ENCODE assay signal across 1 cellular context in the genomic region with DNA sequence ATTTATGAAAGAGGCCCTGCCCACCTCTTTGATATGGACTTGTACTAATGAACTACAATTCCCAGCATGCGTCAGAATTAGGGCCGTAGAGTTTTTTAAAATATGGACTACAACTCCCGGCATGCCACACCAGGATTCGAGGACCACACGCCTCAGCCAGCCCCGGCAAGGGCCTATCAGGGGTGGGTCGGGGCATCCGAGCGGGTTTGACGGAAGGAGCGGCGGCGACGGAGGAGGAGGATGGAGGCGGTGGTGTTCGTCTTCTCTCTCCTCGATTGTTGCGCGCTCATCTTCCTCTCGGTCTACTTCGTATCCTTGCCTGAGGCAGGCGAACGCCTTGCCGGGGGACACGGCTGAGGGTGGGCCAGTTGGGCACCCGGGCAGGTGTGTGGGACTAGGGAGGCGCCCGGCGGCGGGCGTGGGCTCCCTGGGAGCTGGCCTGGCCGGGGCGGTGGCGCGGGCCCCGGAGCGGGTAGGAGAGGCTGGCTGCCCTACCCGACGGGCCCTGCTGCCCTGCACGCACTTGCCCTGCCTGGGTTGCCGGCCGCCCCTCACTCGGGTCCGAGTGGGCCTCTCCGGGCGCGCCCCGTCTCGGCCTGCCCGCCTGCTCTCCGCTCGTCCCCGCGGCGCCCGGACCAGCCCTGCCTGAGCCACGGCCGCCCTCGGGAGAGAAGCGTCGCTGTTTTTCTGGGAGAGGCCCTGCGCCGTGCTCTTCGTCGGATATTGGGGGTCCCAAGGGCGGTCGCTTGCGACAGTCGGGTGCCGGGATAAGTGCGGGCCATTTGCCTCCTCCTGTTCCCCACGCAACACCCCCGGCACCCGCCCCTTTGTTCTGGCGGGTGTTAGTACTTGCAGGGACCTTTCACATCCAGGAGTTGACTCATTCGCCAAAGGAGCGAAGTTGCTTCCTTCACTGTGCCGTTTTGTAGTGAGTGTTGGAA.
TF ChIP-seq lines count a peak whose summit lies in the region.

A gene (plus strand): TSS at position 195 of the 941 bp plus-strand sequence. CDS start 46 bp downstream, at position 241.

TF ChIP-seq in HepG2, 621 proteins besides CTCF, POLR2A, EP300 and RAD21 (continued from another document and continues in another):
- TF ChIP-seq, protein P1, sequence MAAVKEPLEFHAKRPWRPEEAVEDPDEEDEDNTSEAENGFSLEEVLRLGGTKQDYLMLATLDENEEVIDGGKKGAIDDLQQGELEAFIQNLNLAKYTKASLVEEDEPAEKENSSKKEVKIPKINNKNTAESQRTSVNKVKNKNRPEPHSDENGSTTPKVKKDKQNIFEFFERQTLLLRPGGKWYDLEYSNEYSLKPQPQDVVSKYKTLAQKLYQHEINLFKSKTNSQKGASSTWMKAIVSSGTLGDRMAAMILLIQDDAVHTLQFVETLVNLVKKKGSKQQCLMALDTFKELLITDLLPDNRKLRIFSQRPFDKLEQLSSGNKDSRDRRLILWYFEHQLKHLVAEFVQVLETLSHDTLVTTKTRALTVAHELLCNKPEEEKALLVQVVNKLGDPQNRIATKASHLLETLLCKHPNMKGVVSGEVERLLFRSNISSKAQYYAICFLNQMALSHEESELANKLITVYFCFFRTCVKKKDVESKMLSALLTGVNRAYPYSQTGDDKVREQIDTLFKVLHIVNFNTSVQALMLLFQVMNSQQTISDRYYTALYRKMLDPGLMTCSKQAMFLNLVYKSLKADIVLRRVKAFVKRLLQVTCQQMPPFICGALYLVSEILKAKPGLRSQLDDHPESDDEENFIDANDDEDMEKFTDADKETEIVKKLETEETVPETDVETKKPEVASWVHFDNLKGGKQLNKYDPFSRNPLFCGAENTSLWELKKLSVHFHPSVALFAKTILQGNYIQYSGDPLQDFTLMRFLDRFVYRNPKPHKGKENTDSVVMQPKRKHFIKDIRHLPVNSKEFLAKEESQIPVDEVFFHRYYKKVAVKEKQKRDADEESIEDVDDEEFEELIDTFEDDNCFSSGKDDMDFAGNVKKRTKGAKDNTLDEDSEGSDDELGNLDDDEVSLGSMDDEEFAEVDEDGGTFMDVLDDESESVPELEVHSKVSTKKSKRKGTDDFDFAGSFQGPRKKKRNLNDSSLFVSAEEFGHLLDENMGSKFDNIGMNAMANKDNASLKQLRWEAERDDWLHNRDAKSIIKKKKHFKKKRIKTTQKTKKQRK (IDR thresholded peaks at IDR 0.05; ENCODE audit: low read length) = no peak
- TF ChIP-seq, protein P2, sequence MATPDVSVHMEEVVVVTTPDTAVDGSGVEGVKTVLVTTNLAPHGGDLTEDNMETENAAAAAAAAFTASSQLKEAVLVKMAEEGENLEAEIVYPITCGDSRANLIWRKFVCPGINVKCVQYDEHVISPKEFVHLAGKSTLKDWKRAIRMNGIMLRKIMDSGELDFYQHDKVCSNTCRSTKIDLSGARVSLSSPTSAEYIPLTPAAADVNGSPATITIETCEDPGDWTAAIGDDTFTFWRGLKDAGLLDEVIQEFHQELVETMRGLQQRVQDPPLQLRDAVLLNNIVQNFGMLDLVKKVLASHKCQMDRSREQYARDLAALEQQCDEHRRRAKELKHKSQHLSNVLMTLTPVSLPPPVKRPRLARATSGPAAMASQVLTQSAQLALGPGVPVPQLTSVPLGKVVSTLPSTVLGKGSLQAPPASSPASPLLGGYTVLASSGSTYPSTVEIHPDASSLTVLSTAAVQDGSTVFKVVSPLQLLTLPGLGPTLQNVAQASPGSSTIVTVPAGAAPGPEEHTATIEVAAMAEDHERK (CRISPR knock-in tag; IDR thresholded peaks at IDR 0.05; ENCODE audit: low read depth) = peak; percentile 45; the same call in 1 of the 2 replicates
- TF ChIP-seq REPIN1 (CRISPR knock-in tag; IDR thresholded peaks at IDR 0.05; ENCODE audit: borderline replicate concordance, low read depth) (no peak), MAZ (IDR thresholded peaks at IDR 0.05; ENCODE audit: borderline replicate concordance, low read depth, low read length) (0 out of 2 replicates have a peak, but pooled peaks have one; percentile 13), MAZ (CRISPR knock-in tag; IDR thresholded peaks at IDR 0.05; ENCODE audit: low read depth) (peak; percentile 53), TOE1 (CRISPR knock-in tag; IDR thresholded peaks at IDR 0.05) (no peak), KDM1A (CRISPR knock-in tag; IDR thresholded peaks at IDR 0.05) (no peak), NBN (conservative IDR thresholded peaks at IDR 0.05) (no peak), HMGA1 (CRISPR knock-in tag; conservative IDR thresholded peaks at IDR 0.05) (no peak), ZNF264 (CRISPR knock-in tag; IDR thresholded peaks at IDR 0.05) (no peak), ZNF333 (CRISPR knock-in tag; IDR thresholded peaks at IDR 0.05; ENCODE audit: borderline replicate concordance) (peak; percentile 25; the same call in 1 of the 2 replicates), TBL1XR1 (IDR thresholded peaks at IDR 0.05; ENCODE audit: borderline replicate concordance, low read length, partially characterized antibody) (no peak), ONECUT2 (CRISPR knock-in tag; IDR thresholded peaks at IDR 0.05) (no peak), WIZ (CRISPR knock-in tag; IDR thresholded peaks at IDR 0.05) (no peak), BORCS8-MEF2B (CRISPR knock-in tag; IDR thresholded peaks at IDR 0.05) (no peak), FOXC1 (CRISPR knock-in tag; IDR thresholded peaks at IDR 0.05; ENCODE audit: borderline replicate concordance) (peak; percentile 75), ZNF17 (CRISPR knock-in tag; IDR thresholded peaks at IDR 0.05) (no peak), SMYD3 (CRISPR knock-in tag; IDR thresholded peaks at IDR 0.05) (no peak), ZNF546 (CRISPR knock-in tag; conservative IDR thresholded peaks at IDR 0.05) (no peak; the same call in 1 of the 2 replicates), ZNF101 (CRISPR knock-in tag; IDR thresholded peaks at IDR 0.05; ENCODE audit: borderline replicate concordance, low read depth) (no peak), ZNF670 (CRISPR knock-in tag; IDR thresholded peaks at IDR 0.05; ENCODE audit: borderline replicate concordance) (no peak), ZSCAN25 (CRISPR knock-in tag; IDR thresholded peaks at IDR 0.05) (peak; percentile 66; the same call in 1 of the 2 replicates), GABPB1 (CRISPR knock-in tag; IDR thresholded peaks at IDR 0.05) (peak; percentile 85)
- TF ChIP-seq, protein P3, sequence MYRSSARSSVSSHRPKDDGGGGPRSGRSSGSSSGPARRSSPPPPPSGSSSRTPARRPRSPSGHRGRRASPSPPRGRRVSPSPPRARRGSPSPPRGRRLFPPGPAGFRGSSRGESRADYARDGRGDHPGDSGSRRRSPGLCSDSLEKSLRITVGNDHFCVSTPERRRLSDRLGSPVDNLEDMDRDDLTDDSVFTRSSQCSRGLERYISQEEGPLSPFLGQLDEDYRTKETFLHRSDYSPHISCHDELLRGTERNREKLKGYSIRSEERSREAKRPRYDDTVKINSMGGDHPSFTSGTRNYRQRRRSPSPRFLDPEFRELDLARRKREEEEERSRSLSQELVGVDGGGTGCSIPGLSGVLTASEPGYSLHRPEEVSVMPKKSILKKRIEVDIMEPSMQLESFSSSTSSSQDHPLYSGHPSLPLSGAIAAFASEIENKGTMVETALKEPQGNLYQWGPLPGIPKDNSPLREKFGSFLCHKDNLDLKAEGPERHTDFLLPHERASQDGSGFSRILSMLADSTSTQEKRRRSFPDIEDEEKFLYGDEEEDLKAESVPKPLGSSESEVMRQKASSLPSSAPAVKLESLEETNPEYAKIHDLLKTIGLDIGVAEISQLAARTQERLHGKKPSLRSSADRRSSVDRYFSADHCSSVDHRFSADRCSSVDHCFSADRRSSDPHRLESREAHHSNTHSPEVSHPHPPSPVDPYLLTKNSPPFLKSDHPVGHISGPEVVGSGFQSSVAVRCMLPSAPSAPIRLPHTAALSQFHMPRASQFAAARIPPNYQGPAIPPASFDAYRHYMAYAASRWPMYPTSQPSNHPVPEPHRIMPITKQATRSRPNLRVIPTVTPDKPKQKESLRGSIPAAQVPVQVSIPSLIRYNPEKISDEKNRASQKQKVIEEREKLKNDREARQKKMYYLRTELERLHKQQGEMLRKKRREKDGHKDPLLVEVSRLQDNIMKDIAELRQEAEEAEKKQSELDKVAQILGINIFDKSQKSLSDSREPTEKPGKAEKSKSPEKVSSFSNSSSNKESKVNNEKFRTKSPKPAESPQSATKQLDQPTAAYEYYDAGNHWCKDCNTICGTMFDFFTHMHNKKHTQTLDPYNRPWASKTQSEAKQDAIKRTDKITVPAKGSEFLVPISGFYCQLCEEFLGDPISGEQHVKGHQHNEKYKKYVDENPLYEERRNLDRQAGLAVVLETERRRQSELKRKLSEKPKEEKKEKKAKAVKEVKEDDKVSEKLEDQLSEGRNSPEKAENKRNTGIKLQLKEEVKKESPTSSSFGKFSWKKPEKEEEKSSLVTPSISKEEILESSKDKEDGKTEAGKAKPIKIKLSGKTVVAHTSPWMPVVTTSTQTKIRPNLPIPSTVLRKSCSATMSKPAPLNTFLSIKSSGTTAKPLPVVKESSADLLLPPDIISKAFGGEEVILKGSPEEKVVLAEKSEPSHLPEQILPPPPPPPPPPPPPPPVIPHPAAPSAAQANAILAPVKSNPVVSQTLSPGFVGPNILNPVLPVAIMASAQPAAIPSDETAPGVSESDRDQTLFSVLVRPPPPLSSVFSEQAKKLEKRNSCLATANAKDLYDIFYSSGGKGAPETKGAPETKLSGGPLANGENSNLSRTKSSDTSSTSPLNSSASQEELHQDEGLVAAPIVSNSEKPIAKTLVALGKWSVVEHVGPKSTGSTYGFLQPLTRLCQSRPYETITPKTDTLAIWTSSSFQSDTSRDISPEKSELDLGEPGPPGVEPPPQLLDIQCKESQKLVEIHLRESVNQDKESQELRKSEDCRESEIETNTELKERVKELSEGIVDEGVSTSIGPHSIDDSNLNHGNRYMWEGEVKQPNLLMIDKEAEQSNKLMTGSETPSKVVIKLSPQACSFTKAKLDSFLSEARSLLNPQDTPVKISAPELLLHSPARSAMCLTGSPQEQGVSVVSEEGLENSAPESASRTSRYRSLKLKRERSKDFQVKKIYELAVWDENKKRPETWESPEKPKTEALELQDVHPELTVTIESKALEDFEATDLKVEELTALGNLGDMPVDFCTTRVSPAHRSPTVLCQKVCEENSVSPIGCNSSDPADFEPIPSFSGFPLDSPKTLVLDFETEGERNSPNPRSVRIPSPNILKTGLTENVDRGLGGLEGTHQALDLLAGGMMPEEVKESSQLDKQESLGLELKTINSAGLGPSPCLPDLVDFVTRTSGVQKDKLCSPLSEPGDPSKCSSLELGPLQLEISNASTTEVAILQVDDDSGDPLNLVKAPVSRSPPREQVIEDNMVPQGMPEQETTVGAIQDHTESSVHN (CRISPR knock-in tag; IDR thresholded peaks at IDR 0.05) = 0 out of 2 replicates have a peak, but pooled peaks have one; percentile 25
- TF ChIP-seq, protein P4, sequence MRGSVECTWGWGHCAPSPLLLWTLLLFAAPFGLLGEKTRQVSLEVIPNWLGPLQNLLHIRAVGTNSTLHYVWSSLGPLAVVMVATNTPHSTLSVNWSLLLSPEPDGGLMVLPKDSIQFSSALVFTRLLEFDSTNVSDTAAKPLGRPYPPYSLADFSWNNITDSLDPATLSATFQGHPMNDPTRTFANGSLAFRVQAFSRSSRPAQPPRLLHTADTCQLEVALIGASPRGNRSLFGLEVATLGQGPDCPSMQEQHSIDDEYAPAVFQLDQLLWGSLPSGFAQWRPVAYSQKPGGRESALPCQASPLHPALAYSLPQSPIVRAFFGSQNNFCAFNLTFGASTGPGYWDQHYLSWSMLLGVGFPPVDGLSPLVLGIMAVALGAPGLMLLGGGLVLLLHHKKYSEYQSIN (CRISPR knock-in tag; IDR thresholded peaks at IDR 0.05; ENCODE audit: borderline replicate concordance) = no peak
- TF ChIP-seq, protein P5, sequence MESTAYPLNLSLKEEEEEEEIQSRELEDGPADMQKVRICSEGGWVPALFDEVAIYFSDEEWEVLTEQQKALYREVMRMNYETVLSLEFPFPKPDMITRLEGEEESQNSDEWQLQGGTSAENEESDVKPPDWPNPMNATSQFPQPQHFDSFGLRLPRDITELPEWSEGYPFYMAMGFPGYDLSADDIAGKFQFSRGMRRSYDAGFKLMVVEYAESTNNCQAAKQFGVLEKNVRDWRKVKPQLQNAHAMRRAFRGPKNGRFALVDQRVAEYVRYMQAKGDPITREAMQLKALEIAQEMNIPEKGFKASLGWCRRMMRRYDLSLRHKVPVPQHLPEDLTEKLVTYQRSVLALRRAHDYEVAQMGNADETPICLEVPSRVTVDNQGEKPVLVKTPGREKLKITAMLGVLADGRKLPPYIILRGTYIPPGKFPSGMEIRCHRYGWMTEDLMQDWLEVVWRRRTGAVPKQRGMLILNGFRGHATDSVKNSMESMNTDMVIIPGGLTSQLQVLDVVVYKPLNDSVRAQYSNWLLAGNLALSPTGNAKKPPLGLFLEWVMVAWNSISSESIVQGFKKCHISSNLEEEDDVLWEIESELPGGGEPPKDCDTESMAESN (CRISPR knock-in tag; conservative IDR thresholded peaks at IDR 0.05) = no peak; the same call in 1 of the 2 replicates
- TF ChIP-seq, protein P6, sequence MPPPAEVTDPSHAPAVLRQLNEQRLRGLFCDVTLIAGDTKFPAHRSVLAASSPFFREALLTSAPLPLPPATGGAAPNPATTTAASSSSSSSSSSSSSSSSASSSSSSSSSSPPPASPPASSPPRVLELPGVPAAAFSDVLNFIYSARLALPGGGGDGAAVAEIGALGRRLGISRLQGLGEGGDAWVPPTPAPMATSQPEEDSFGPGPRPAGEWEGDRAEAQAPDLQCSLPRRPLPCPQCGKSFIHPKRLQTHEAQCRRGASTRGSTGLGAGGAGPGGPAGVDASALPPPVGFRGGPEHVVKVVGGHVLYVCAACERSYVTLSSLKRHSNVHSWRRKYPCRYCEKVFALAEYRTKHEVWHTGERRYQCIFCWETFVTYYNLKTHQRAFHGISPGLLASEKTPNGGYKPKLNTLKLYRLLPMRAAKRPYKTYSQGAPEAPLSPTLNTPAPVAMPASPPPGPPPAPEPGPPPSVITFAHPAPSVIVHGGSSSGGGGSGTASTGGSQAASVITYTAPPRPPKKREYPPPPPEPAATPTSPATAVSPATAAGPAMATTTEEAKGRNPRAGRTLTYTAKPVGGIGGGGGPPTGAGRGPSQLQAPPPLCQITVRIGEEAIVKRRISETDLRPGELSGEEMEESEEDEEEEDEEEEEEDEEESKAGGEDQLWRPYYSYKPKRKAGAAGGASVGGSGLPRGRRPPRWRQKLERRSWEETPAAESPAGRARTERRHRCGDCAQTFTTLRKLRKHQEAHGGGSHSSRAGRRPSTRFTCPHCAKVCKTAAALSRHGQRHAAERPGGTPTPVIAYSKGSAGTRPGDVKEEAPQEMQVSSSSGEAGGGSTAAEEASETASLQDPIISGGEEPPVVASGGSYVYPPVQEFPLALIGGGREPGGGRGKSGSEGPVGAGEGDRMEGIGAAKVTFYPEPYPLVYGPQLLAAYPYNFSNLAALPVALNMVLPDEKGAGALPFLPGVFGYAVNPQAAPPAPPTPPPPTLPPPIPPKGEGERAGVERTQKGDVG (CRISPR knock-in tag; IDR thresholded peaks at IDR 0.05; ENCODE audit: borderline replicate concordance) = no peak
- TF ChIP-seq, protein P7, sequence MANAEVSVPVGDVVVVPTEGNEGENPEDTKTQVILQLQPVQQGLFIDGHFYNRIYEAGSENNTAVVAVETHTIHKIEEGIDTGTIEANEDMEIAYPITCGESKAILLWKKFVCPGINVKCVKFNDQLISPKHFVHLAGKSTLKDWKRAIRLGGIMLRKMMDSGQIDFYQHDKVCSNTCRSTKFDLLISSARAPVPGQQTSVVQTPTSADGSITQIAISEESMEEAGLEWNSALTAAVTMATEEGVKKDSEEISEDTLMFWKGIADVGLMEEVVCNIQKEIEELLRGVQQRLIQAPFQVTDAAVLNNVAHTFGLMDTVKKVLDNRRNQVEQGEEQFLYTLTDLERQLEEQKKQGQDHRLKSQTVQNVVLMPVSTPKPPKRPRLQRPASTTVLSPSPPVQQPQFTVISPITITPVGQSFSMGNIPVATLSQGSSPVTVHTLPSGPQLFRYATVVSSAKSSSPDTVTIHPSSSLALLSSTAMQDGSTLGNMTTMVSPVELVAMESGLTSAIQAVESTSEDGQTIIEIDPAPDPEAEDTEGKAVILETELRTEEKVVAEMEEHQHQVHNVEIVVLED (CRISPR knock-in tag; IDR thresholded peaks at IDR 0.05; ENCODE audit: borderline replicate concordance) = peak; percentile 87
